Comparison of ENCODE assay signal across 17 cellular contexts in the genomic region with DNA sequence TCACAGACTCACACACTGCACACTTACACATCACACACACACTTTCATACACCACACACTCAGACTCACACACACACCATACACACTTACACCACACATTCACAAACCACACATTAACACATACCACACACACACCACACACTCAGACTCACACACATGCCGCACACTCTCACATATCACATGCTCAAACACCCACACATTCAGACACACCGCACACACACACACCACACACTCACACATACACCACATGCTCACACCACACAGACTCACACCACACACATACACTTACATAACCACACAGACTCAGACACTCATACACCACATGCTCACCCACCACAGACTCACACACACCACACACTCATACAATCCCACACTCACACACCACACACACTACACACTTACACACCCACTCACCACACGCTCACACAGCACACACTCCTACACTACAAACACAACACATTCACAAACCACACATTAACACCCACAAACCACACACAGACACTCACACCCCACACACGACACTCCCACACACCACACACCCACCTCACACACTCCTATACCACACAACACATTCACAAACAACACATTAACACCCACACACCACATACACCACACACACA.
DNase-seq lines count a peak whose midpoint lies in the region; FAIRE-seq and TF ChIP-seq lines count a peak whose summit lies in the region.
"Had no signal": no experiment of that assay in that cellular context is flagged by ENCODE, and none has a peak within 500 bp of the region (broad histone marks: within the 10 kb centered on the region; RNA-seq: fewer than 3 reads in every experiment).

No MANE protein-coding gene starts in this region.

- no peaks in the 10 kb centered on the region for H3K36me3 ChIP-seq in keratinocyte (ENCODE audit: control insufficient read depth in 2 of 2, extremely low read depth in 1 of 2, insufficient read depth in 2 of 2, low read length in 2 of 2)
- no peaks in the 10 kb centered on the region for H3K36me3 ChIP-seq in osteoblast (ENCODE audit: insufficient read depth, low read length)

- no peak overlapping the region for H3K27ac ChIP-seq in keratinocyte (ENCODE audit: control insufficient read depth, insufficient read depth, low read length)
- H3K27ac ChIP-seq in osteoblast (ENCODE audit: low read depth, low read length): no peak overlapping the region
- H3K27ac ChIP-seq: PC-9 had no signal

- H3K4me2 ChIP-seq in keratinocyte (ENCODE audit: control insufficient read depth, extremely low read depth, insufficient read depth, low read depth, low read length): no peak overlapping the region
- H3K4me2 ChIP-seq in osteoblast (ENCODE audit: insufficient read depth, low read length): no peak overlapping the region
- H3K4me2 ChIP-seq: PC-9 had no signal

- H3K27me3 ChIP-seq in keratinocyte (ENCODE audit: control insufficient read depth, extremely low read depth, insufficient read depth, low read length) (peaks cover 2% of the 10 kb centered on the region), osteoblast (ENCODE audit: insufficient read depth, low read length) (no peaks in the 10 kb centered on the region)

- H2AFZ ChIP-seq in keratinocyte (ENCODE audit: control insufficient read depth, low read length) (no peak overlapping the region), osteoblast (ENCODE audit: low read length) (peak overlapping the region; percentile 25)
- H2AFZ ChIP-seq: PC-9 had no signal

- TF ChIP-seq CTCF in keratinocyte (optimal IDR thresholded peaks at IDR 0.05 in 1 of 3, IDR thresholded peaks at IDR 0.05 in 1 of 3, conservative IDR thresholded peaks at IDR 0.05 in 1 of 3; ENCODE audit: extremely low read depth in 1 of 3, insufficient read depth in 2 of 3, low read length in 3 of 3) (no peak), osteoblast (IDR thresholded peaks at IDR 0.05; ENCODE audit: extremely low read depth, low read depth, low read length) (no peak)

- FAIRE-seq in GM12891 (lab: Jason Lieb, UNC): peak; percentile 84
- FAIRE-seq in keratinocyte (lab: Jason Lieb, UNC): peak; percentile 26
- FAIRE-seq: GM19239 had no signal

- no peak for TF ChIP-seq POLR2A in GM12891 (IDR thresholded peaks at IDR 0.05; ENCODE audit: low read depth, low read length)

- DNase-seq in GM12891 (ENCODE audit: insufficient read length, low spot score) (no peak), MV-4-11 (lab: John Stamatoyannopoulos, UW) (peak; percentile 13), keratinocyte (ENCODE audit: low read depth, low spot score) (no peak), osteoblast (ENCODE audit: insufficient read length, low spot score, missing footprints) (no peak), Kasumi-1 (lab: John Stamatoyannopoulos, UW) (no peak), HK-2 (ENCODE audit: unreplicated experiment) (no peak), hepatic stellate cell (ENCODE audit: low spot score) (no peak)
- no peak for DNase-seq in stimulated activated naive CD4-positive, alpha-beta T cell treated with Interleukin-2 at 50 U/mL for 16 hours (lab: John Stamatoyannopoulos, UW)
- DNase-seq: DMS 273 treated with DMSO at 0.1 percent for 48 hours, H7, KG1, NCI-H1092 treated with DMSO at 0.1 percent for 48 hours, NCI-H1694, NCI-H2227 treated with DMSO at 0.1 percent for 48 hours, NCI-H524, PC-9 had no signal

- H3K79me2 ChIP-seq in keratinocyte (ENCODE audit: control insufficient read depth, insufficient read depth, low read length): no peaks in the 10 kb centered on the region
- H3K79me2 ChIP-seq in osteoblast (ENCODE audit: insufficient read depth, low read length): no peaks in the 10 kb centered on the region

- H3K4me1 ChIP-seq in keratinocyte (ENCODE audit: control insufficient read depth, extremely low read depth, insufficient read depth, low read length): no peaks in the 10 kb centered on the region
- peaks cover 24% of the 10 kb centered on the region for H3K4me1 ChIP-seq in osteoblast (ENCODE audit: insufficient read depth, low read length)

- H3K4me3 ChIP-seq in keratinocyte (ENCODE audit: control insufficient read depth in 2 of 3, extremely low read depth in 1 of 3, insufficient read depth in 2 of 3, low read depth in 1 of 3, low read length in 3 of 3): no peak overlapping the region
- H3K4me3 ChIP-seq in osteoblast (ENCODE audit: insufficient read depth, low read length): no peak overlapping the region
- H3K4me3 ChIP-seq: PC-9 had no signal

- H4K20me1 ChIP-seq in keratinocyte (ENCODE audit: control insufficient read depth, extremely low read depth, insufficient read depth, low read length) (no peaks in the 10 kb centered on the region), osteoblast (ENCODE audit: insufficient read depth, low read length) (no peaks in the 10 kb centered on the region)

- no peak overlapping the region for H3K9ac ChIP-seq in keratinocyte (ENCODE audit: control insufficient read depth, extremely low read depth, insufficient read depth, low read length)

- dilution Hi-C loops in keratinocyte (cut with MboI; ENCODE audit: extremely low pct_ligation_motif_present, low sequenced_read_pairs): no loop called here

- H3K9me3 ChIP-seq in keratinocyte (ENCODE audit: control insufficient read depth, low read depth, low read length): no peaks in the 10 kb centered on the region
- H3K9me3 ChIP-seq in osteoblast (ENCODE audit: low read depth, low read length): no peaks in the 10 kb centered on the region

- no peaks in the 10 kb centered on the region for H3K9me1 ChIP-seq in keratinocyte (ENCODE audit: control insufficient read depth, extremely low read depth, insufficient read depth, low read length)

TF ChIP-seq in GM12891, 5 proteins besides CTCF, POLR2A, EP300 and RAD21:
- TF ChIP-seq POLR2AphosphoS5 (IDR thresholded peaks at IDR 0.05; ENCODE audit: low read depth, low read length) (no peak), SPI1 (IDR thresholded peaks at IDR 0.05; ENCODE audit: low read depth, low read length) (no peak), POU2F2 (IDR thresholded peaks at IDR 0.05; ENCODE audit: low read depth, low read length) (no peak), TAF1 (IDR thresholded peaks at IDR 0.05; ENCODE audit: low read depth, low read length) (no peak), PAX5 (IDR thresholded peaks at IDR 0.05; ENCODE audit: insufficient read depth, low read length, severe bottlenecking) (no peak)
